In genomic region chr11:3580487-3581388, GRCh38 we compare ENCODE assay signal across 8 cellular contexts.
DNase-seq lines count a peak whose midpoint lies in the region; ATAC-seq and TF ChIP-seq lines count a peak whose summit lies in the region.
"Not testable (repeated sequence)": the region's sequence is repeated elsewhere in the genome, so short reads cannot be mapped to it uniquely, and the experiment has no call there.

No MANE protein-coding gene starts in this region.

- H3K4me1 ChIP-seq in right cardiac atrium (ENCODE audit: control insufficient read depth, insufficient read depth, low read length); osteoblast (ENCODE audit: insufficient read depth, low read length): not testable (repeated sequence)

- H3K9me3 Mint-ChIP-seq in CD14-positive monocyte; activated CD4-positive, alpha-beta T cell treated with anti-CD3 and anti-CD28 coated beads, Interleukin-2, amount 10 ng/mL, durations not matched to agents 7 days and 5 days: not testable (repeated sequence)
- H3K9me3 Mint-ChIP-seq in brain = peaks cover 0 to 11% (median 0%) of the 10 kb centered on the region in 5 experiments

- not testable (repeated sequence) for H3K27ac ChIP-seq in HL-60 (replicated peaks); right cardiac atrium (ENCODE audit: low read length); osteoblast (ENCODE audit: low read depth, low read length)

- peak overlapping the region; percentile 51 for H3K4me2 ChIP-seq in osteoblast (ENCODE audit: insufficient read depth, low read length)

- not testable (repeated sequence) for H3K27me3 ChIP-seq in HL-60 (ENCODE audit: insufficient read depth, poor library complexity, severe bottlenecking); right cardiac atrium (ENCODE audit: control insufficient read depth, insufficient read depth); osteoblast (ENCODE audit: insufficient read depth, low read length)

- H3K4me3 ChIP-seq in HL-60 (replicated peaks; ENCODE audit: insufficient read depth, low read length) = peak overlapping the region; percentile 31
- peak overlapping the region; percentile 52 for H3K4me3 ChIP-seq in right cardiac atrium (ENCODE audit: low read length)
- H3K4me3 ChIP-seq in osteoblast (ENCODE audit: insufficient read depth, low read length) = peak overlapping the region; percentile 35

- POLR2A ChIA-PET in activated CD4-positive, alpha-beta T cell treated with anti-CD3 and anti-CD28 coated beads, Interleukin-2, amount 10 ng/mL, durations not matched to agents 7 days and 5 days (lab: Charles Lee) = not testable (repeated sequence)

- H3K79me2 ChIP-seq in osteoblast (ENCODE audit: insufficient read depth, low read length) = not testable (repeated sequence)

- TF ChIP-seq CTCF in CD14-positive monocyte (IDR thresholded peaks at IDR 0.05) = peak; percentile 66
- TF ChIP-seq CTCF in HL-60 (IDR thresholded peaks at IDR 0.05; ENCODE audit: insufficient read depth, low read length) = not testable (repeated sequence)
- peak; percentile 70 to 82 for TF ChIP-seq CTCF in brain (conservative IDR thresholded peaks at IDR 0.05)
- TF ChIP-seq CTCF in osteoblast (IDR thresholded peaks at IDR 0.05; ENCODE audit: extremely low read depth, low read depth, low read length) = peak; percentile 36

- H3K36me3 ChIP-seq in osteoblast (ENCODE audit: insufficient read depth, low read length) = not testable (repeated sequence)

- WGBS in right cardiac atrium = under 1% methylated on average over 91 of the region's 92 CpGs

- intact Hi-C loops in CD14-positive monocyte (cut with micrococcal nuclease); right cardiac atrium (cut with DNase I): not testable (repeated sequence)

- H2AFZ ChIP-seq in osteoblast (ENCODE audit: low read length) = not testable (repeated sequence)

- DNase-seq in CD14-positive monocyte (ENCODE audit: low spot score) = not testable (repeated sequence)
- DNase-seq in HL-60 (ENCODE audit: low read depth in 1 of 2, low spot score in 1 of 2) (peak in 1 of 2 experiments; percentile 19), NOMO-1 treated with dmso at 0.1 percent for 144 hours (lab: John Stamatoyannopoulos, UW; ENCODE audit: unreplicated experiment) (peak; percentile 1), right cardiac atrium (peak; percentile 38 to 84 (median 78)), osteoblast (ENCODE audit: insufficient read length, low spot score, missing footprints) (peak; percentile 88)
- DNase-seq in activated CD4-positive, alpha-beta T cell treated with anti-CD3 and anti-CD28 coated beads, Interleukin-2, amount 10 ng/mL, durations not matched to agents 7 days and 5 days = peak; percentile 45
- peak; percentile 21 to 28 for DNase-seq in stimulated activated CD8-positive, alpha-beta memory T cell treated with anti-CD3 and anti-CD28 coated beads, Interleukin-4, amount 100 ng/mL, for 4 hours (ENCODE audit: low read depth in 2 of 2, low spot score in 1 of 2)

- ATAC-seq in right cardiac atrium = not testable (repeated sequence)

- H3K27me3 Mint-ChIP-seq in CD14-positive monocyte (ENCODE audit: low read depth in 3 of 3) (peaks cover 33 to 63% (median 42%) of the 10 kb centered on the region in 3 donors), brain (peaks cover 64% of the 10 kb centered on the region)
- peaks cover 44% of the 10 kb centered on the region for H3K27me3 Mint-ChIP-seq in activated CD4-positive, alpha-beta T cell treated with anti-CD3 and anti-CD28 coated beads, Interleukin-2, amount 10 ng/mL, durations not matched to agents 7 days and 5 days

- peak overlapping the region; percentile 69 to 81 for H3K4me3 Mint-ChIP-seq in CD14-positive monocyte
- not testable (repeated sequence) for H3K4me3 Mint-ChIP-seq in activated CD4-positive, alpha-beta T cell treated with anti-CD3 and anti-CD28 coated beads, Interleukin-2, amount 10 ng/mL, durations not matched to agents 7 days and 5 days
- H3K4me3 Mint-ChIP-seq in brain = peak overlapping the region; percentile 64 to 79 (median 66)

- H3K27ac Mint-ChIP-seq in CD14-positive monocyte; activated CD4-positive, alpha-beta T cell treated with anti-CD3 and anti-CD28 coated beads, Interleukin-2, amount 10 ng/mL, durations not matched to agents 7 days and 5 days; brain: not testable (repeated sequence)

- not testable (repeated sequence) for H3K36me3 Mint-ChIP-seq in CD14-positive monocyte; activated CD4-positive, alpha-beta T cell treated with anti-CD3 and anti-CD28 coated beads, Interleukin-2, amount 10 ng/mL, durations not matched to agents 7 days and 5 days (ENCODE audit: low read depth); brain

- not testable (repeated sequence) for H3K9me3 ChIP-seq in right cardiac atrium (ENCODE audit: control insufficient read depth, low read length); osteoblast (ENCODE audit: low read depth, low read length)

- H4K20me1 ChIP-seq in osteoblast (ENCODE audit: insufficient read depth, low read length) = not testable (repeated sequence)

- not testable (repeated sequence) for H3K4me1 Mint-ChIP-seq in CD14-positive monocyte; activated CD4-positive, alpha-beta T cell treated with anti-CD3 and anti-CD28 coated beads, Interleukin-2, amount 10 ng/mL, durations not matched to agents 7 days and 5 days; brain

- CTCF ChIA-PET in activated CD4-positive, alpha-beta T cell treated with anti-CD3 and anti-CD28 coated beads, Interleukin-2, amount 10 ng/mL, durations not matched to agents 7 days and 5 days (lab: Charles Lee) = not testable (repeated sequence)
